ENCODE assay signal across 14 cellular contexts in genomic region chr10:91690412-91690811, GRCh38. TPM values are rescaled to one million over a fixed set of nuclear protein-coding genes. Genes with fewer than 3 reads are reported as not detected.
"Had no signal": no experiment of that assay in that cellular context is flagged by ENCODE, and none has a peak within 500 bp of the region (broad histone marks: within the 10 kb centered on the region; RNA-seq: fewer than 3 reads in every experiment).

No MANE protein-coding gene starts in this region.

- H3K9me3 ChIP-seq: gastroesophageal sphincter, lower lobe of right lung, psoas muscle, testis had no signal

- H3K27me3 ChIP-seq: gastroesophageal sphincter, testis had no signal

- H3K9me3 Mint-ChIP-seq: activated T-helper 1 cell treated with anti-CD3 and anti-CD28 coated beads, Interleukin-12 subunit alpha, Interleukin-12 subunit beta, Interleukin-2, Interleukin-4 antibody, amounts not matched to agents 30 ng/mL and 10 ng/mL and 1 ng/mL, durations not matched to agents 14 hours and 24 hours and 36 hours had no signal

- DNase-seq: activated CD4-positive, alpha-beta T cell treated with anti-CD3 and anti-CD28 coated beads for 4 hours; activated naive CD4-positive, alpha-beta T cell; cortex of kidney; effector CD8-positive, alpha-beta T cell; lower lobe of right lung; naive B cell; psoas muscle; stimulated activated CD4-positive, alpha-beta T cell treated with anti-CD3 and anti-CD28 coated beads, Interleukin-12 subunit alpha, Interleukin-12 subunit beta, amount 100 ng/mL, for 4 hours; stimulated activated naive CD4-positive, alpha-beta T cell treated with Interleukin-2 at 50 U/mL for 16 hours; T-helper 9 cell; testis; WERI-Rb-1 had no signal

- H3K36me3 ChIP-seq: gastroesophageal sphincter, lower lobe of right lung, WERI-Rb-1 had no signal

- H3K4me1 ChIP-seq: lower lobe of right lung, psoas muscle, testis had no signal

- H3K4me1 Mint-ChIP-seq: naive B cell had no signal

- H3K36me3 Mint-ChIP-seq: naive B cell had no signal

- H3K4me3 ChIP-seq: gastroesophageal sphincter, lower lobe of right lung, psoas muscle, testis had no signal

- H3K27ac ChIP-seq: lower lobe of right lung, psoas muscle, testis, WERI-Rb-1 had no signal

- H3K27ac Mint-ChIP-seq: activated T-helper 1 cell treated with anti-CD3 and anti-CD28 coated beads, Interleukin-12 subunit alpha, Interleukin-12 subunit beta, Interleukin-2, Interleukin-4 antibody, amounts not matched to agents 30 ng/mL and 10 ng/mL and 1 ng/mL, durations not matched to agents 14 hours and 24 hours and 36 hours had no signal

- H3K4me3 Mint-ChIP-seq: activated T-helper 1 cell treated with anti-CD3 and anti-CD28 coated beads, Interleukin-12 subunit alpha, Interleukin-12 subunit beta, Interleukin-2, Interleukin-4 antibody, amounts not matched to agents 30 ng/mL and 10 ng/mL and 1 ng/mL, durations not matched to agents 14 hours and 24 hours and 36 hours; naive B cell had no signal

RNA-seq across cellular contexts. Expression of gene PPP1R3C, which starts 57.5 kb away (rescaled TPM):
- total RNA-seq: activated T-helper 1 cell treated with anti-CD3 and anti-CD28 coated beads, Interleukin-12 subunit alpha, Interleukin-12 subunit beta, Interleukin-2, Interleukin-4 antibody, amounts not matched to agents 30 ng/mL and 10 ng/mL and 1 ng/mL, durations not matched to agents 14 hours and 24 hours and 36 hours had no signal
